Comparison of ENCODE assay signal across 18 cellular contexts in the genomic region with DNA sequence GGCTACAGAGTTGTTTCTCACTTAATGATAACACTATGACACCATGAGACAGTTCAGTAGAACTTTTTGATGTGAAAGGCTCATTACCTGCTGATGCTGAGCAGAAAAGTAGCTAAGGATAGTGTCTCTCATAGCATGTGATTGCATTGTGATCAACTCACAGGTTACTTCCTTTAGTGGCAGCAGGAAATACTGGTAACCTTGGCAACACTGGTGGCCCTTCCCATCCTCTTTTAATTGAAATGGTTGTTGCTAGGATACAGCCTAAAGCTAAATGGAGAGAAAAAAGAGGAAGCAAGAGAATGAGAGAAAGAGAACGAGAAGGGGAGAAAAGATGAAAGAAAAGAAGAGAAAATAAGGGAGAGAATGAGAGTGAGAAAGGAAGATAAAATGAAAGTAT.
DNase-seq lines count a peak whose midpoint lies in the region; ATAC-seq and TF ChIP-seq lines count a peak whose summit lies in the region.
"Had no signal": no experiment of that assay in that cellular context is flagged by ENCODE, and none has a peak within 500 bp of the region (broad histone marks: within the 10 kb centered on the region; RNA-seq: fewer than 3 reads in every experiment).

No MANE protein-coding gene starts in this region.

- H3K36me3 Mint-ChIP-seq in memory B cell = no peaks in the 10 kb centered on the region
- no peaks in the 10 kb centered on the region for H3K36me3 Mint-ChIP-seq in activated T-cell treated with anti-CD3 and anti-CD28 coated beads, Interleukin-2, amount 50 U/mL, for 4 hours (ENCODE audit: insufficient read depth)
- H3K36me3 Mint-ChIP-seq: activated naive CD4-positive, alpha-beta T cell treated with anti-CD3 and anti-CD28 coated beads, Interleukin-2, amount 50 U/mL, for 24 hours; CD14-positive monocyte; natural killer cell treated with Interleukin-12 subunit alpha and Interleukin-12 subunit beta and Interleukin-15 and Interleukin-18, amount 100 ng/mL, for 72 hours; stimulated activated memory B cell treated with anti-CD40 and anti-IgM and Interleukin-4, amounts not matched to agents 10 μg/mL and 1 μg/mL and 100 μg/mL, for 72 hours; type B pancreatic cell had no signal

- H3K27ac Mint-ChIP-seq in memory B cell = peak overlapping the region; percentile 37
- H3K27ac Mint-ChIP-seq: activated naive CD4-positive, alpha-beta T cell treated with anti-CD3 and anti-CD28 coated beads, Interleukin-2, amount 50 U/mL, for 24 hours; CD14-positive monocyte; natural killer cell treated with Interleukin-12 subunit alpha and Interleukin-12 subunit beta and Interleukin-15 and Interleukin-18, amount 100 ng/mL, for 72 hours; stimulated activated memory B cell treated with anti-CD40 and anti-IgM and Interleukin-4, amounts not matched to agents 10 μg/mL and 1 μg/mL and 100 μg/mL, for 72 hours; type B pancreatic cell had no signal

- ATAC-seq in memory B cell (ENCODE audit: low read depth) (peak; percentile 89), HG03342 (IDR thresholded peaks at IDR 0.05; ENCODE audit: unreplicated experiment) (no peak)
- no peak for ATAC-seq in activated T-cell treated with anti-CD3 and anti-CD28 coated beads, Interleukin-2, amount 50 U/mL, for 4 hours
- ATAC-seq: body of pancreas; natural killer cell treated with Interleukin-12 subunit alpha and Interleukin-12 subunit beta and Interleukin-15 and Interleukin-18, amount 100 ng/mL, for 72 hours; stimulated activated memory B cell treated with anti-CD40 and anti-IgM and Interleukin-4, amounts not matched to agents 10 μg/mL and 1 μg/mL and 100 μg/mL, for 72 hours had no signal

- H3K27me3 Mint-ChIP-seq in memory B cell = peaks cover 5% of the 10 kb centered on the region
- no peaks in the 10 kb centered on the region for H3K27me3 Mint-ChIP-seq in activated T-cell treated with anti-CD3 and anti-CD28 coated beads, Interleukin-2, amount 50 U/mL, for 4 hours (ENCODE audit: low read depth)
- H3K27me3 Mint-ChIP-seq: activated naive CD4-positive, alpha-beta T cell treated with anti-CD3 and anti-CD28 coated beads, Interleukin-2, amount 50 U/mL, for 24 hours; natural killer cell treated with Interleukin-12 subunit alpha and Interleukin-12 subunit beta and Interleukin-15 and Interleukin-18, amount 100 ng/mL, for 72 hours; stimulated activated memory B cell treated with anti-CD40 and anti-IgM and Interleukin-4, amounts not matched to agents 10 μg/mL and 1 μg/mL and 100 μg/mL, for 72 hours; type B pancreatic cell had no signal

- DNase-seq in DMS79 treated with DMSO at 0.1 percent for 48 hours (lab: John Stamatoyannopoulos, UW) = peak; percentile 34
- no peak for DNase-seq in DMS79 (lab: John Stamatoyannopoulos, UW)
- peak; percentile 50 for DNase-seq in HT1080 (ENCODE audit: low read depth)
- DNase-seq in NCI-H748 (lab: John Stamatoyannopoulos, UW; ENCODE audit: unreplicated experiment) = peak; percentile 83
- DNase-seq in memory B cell (ENCODE audit: low spot score in 2 of 2) = peak in 1 of 2 donors; percentile 11
- DNase-seq in activated T-cell treated with anti-CD3 and anti-CD28 coated beads, Interleukin-2, amount 50 U/mL, for 4 hours = no peak
- no peak for DNase-seq in coronary artery (ENCODE audit: low spot score)
- DNase-seq: activated CD4-positive, alpha-beta T cell treated with anti-CD3 and anti-CD28 coated beads for 1 hour; activated CD8-positive, alpha-beta memory T cell treated with anti-CD3 and anti-CD28 coated beads, Interleukin-2, amount 50 U/mL, for 48 hours; body of pancreas; NCI-H187; SIG-M5 had no signal

- H3K4me3 Mint-ChIP-seq in memory B cell = no peak overlapping the region
- H3K4me3 Mint-ChIP-seq in activated T-cell treated with anti-CD3 and anti-CD28 coated beads, Interleukin-2, amount 50 U/mL, for 4 hours = no peak overlapping the region
- H3K4me3 Mint-ChIP-seq: activated naive CD4-positive, alpha-beta T cell treated with anti-CD3 and anti-CD28 coated beads, Interleukin-2, amount 50 U/mL, for 24 hours; CD14-positive monocyte; natural killer cell treated with Interleukin-12 subunit alpha and Interleukin-12 subunit beta and Interleukin-15 and Interleukin-18, amount 100 ng/mL, for 72 hours; stimulated activated memory B cell treated with anti-CD40 and anti-IgM and Interleukin-4, amounts not matched to agents 10 μg/mL and 1 μg/mL and 100 μg/mL, for 72 hours; type B pancreatic cell had no signal

- H3K9me3 Mint-ChIP-seq in memory B cell = peaks cover 2% of the 10 kb centered on the region
- H3K9me3 Mint-ChIP-seq in activated T-cell treated with anti-CD3 and anti-CD28 coated beads, Interleukin-2, amount 50 U/mL, for 4 hours = no peaks in the 10 kb centered on the region
- H3K9me3 Mint-ChIP-seq: activated naive CD4-positive, alpha-beta T cell treated with anti-CD3 and anti-CD28 coated beads, Interleukin-2, amount 50 U/mL, for 24 hours; natural killer cell treated with Interleukin-12 subunit alpha and Interleukin-12 subunit beta and Interleukin-15 and Interleukin-18, amount 100 ng/mL, for 72 hours; stimulated activated memory B cell treated with anti-CD40 and anti-IgM and Interleukin-4, amounts not matched to agents 10 μg/mL and 1 μg/mL and 100 μg/mL, for 72 hours; type B pancreatic cell had no signal

- TF ChIP-seq CTCF in coronary artery (IDR thresholded peaks at IDR 0.05) = no peak

- no peak overlapping the region for H3K27ac ChIP-seq in coronary artery
- H3K27ac ChIP-seq: body of pancreas had no signal

- H3K4me1 Mint-ChIP-seq in memory B cell = peaks cover 6% of the 10 kb centered on the region
- peaks cover 5% of the 10 kb centered on the region for H3K4me1 Mint-ChIP-seq in activated T-cell treated with anti-CD3 and anti-CD28 coated beads, Interleukin-2, amount 50 U/mL, for 4 hours (ENCODE audit: low read depth)
- H3K4me1 Mint-ChIP-seq: CD14-positive monocyte had no signal

- H3K4me3 ChIP-seq in coronary artery = no peak overlapping the region
- H3K4me3 ChIP-seq: body of pancreas had no signal

Comparison
In these comparisons a context has a peak if more than half of its experiments do, and no peak if none do; other contexts are left out.
1. DNase-seq: peak in DMS79 treated with DMSO at 0.1 percent for 48 hours (single experiment), HT1080 (single experiment) and NCI-H748 (single experiment); none in DMS79 (single experiment), activated T-cell treated with anti-CD3 and anti-CD28 coated beads, Interleukin-2, amount 50 U/mL, for 4 hours (single experiment) and coronary artery (single experiment).